In the genomic region with DNA sequence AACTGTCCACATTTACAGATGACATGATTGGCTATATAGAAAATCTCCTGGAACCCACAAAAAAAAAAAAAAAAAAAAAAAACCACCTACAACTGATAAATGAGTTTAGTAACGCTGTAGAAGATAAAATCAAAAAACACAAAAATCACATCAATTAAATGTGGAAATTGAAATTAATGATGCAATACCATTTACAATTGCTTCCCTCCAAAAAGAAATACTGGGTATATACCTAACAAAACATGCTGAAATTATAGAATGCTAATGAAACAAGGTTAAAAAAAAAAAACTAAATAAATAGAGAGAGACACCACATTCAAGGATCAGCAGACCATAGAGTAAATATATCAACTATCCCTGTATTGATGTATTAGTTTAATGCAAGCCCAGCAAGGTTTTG, we compare ENCODE assay signal across 1 cellular context.
TF ChIP-seq lines count a peak whose summit lies in the region.

No MANE protein-coding gene starts in this region.

TF ChIP-seq in GM23338, 12 proteins besides CTCF, POLR2A, EP300 and RAD21 (continued from another document):
- TF ChIP-seq, protein P1, sequence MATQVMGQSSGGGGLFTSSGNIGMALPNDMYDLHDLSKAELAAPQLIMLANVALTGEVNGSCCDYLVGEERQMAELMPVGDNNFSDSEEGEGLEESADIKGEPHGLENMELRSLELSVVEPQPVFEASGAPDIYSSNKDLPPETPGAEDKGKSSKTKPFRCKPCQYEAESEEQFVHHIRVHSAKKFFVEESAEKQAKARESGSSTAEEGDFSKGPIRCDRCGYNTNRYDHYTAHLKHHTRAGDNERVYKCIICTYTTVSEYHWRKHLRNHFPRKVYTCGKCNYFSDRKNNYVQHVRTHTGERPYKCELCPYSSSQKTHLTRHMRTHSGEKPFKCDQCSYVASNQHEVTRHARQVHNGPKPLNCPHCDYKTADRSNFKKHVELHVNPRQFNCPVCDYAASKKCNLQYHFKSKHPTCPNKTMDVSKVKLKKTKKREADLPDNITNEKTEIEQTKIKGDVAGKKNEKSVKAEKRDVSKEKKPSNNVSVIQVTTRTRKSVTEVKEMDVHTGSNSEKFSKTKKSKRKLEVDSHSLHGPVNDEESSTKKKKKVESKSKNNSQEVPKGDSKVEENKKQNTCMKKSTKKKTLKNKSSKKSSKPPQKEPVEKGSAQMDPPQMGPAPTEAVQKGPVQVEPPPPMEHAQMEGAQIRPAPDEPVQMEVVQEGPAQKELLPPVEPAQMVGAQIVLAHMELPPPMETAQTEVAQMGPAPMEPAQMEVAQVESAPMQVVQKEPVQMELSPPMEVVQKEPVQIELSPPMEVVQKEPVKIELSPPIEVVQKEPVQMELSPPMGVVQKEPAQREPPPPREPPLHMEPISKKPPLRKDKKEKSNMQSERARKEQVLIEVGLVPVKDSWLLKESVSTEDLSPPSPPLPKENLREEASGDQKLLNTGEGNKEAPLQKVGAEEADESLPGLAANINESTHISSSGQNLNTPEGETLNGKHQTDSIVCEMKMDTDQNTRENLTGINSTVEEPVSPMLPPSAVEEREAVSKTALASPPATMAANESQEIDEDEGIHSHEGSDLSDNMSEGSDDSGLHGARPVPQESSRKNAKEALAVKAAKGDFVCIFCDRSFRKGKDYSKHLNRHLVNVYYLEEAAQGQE (IDR thresholded peaks at IDR 0.05; ENCODE audit: unreplicated experiment), result no peak
- TF ChIP-seq, protein P2, sequence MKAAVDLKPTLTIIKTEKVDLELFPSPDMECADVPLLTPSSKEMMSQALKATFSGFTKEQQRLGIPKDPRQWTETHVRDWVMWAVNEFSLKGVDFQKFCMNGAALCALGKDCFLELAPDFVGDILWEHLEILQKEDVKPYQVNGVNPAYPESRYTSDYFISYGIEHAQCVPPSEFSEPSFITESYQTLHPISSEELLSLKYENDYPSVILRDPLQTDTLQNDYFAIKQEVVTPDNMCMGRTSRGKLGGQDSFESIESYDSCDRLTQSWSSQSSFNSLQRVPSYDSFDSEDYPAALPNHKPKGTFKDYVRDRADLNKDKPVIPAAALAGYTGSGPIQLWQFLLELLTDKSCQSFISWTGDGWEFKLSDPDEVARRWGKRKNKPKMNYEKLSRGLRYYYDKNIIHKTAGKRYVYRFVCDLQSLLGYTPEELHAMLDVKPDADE (IDR thresholded peaks at IDR 0.05), result no peak
